In genomic region chr4:20698820-20699219, GRCh38 we compare ENCODE assay signal across 1 cellular context.
TF ChIP-seq lines count a peak whose summit lies in the region.

No MANE protein-coding gene starts in this region.

TF ChIP-seq in K562, 482 proteins besides CTCF, POLR2A, EP300 and RAD21 (continued from another document and continues in another):
- no peak for TF ChIP-seq ZNF318 (IDR thresholded peaks at IDR 0.05; ENCODE audit: borderline replicate concordance in 1 of 2, low read depth in 1 of 2)
- no peak for TF ChIP-seq NFE2 (IDR thresholded peaks at IDR 0.05; ENCODE audit: low read depth)
- TF ChIP-seq RBM34 (IDR thresholded peaks at IDR 0.05; ENCODE audit: borderline replicate concordance, insufficient read depth, low read length), result no peak
- TF ChIP-seq YY1 (IDR thresholded peaks at IDR 0.05; ENCODE audit: borderline replicate concordance in 1 of 3, control insufficient read depth in 1 of 3, extremely low read depth in 1 of 3, insufficient read depth in 3 of 3, insufficient read length in 1 of 3, insufficient replicate concordance in 2 of 3, low read depth in 1 of 3, low read length in 2 of 3), result no peak
- TF ChIP-seq RBM39 (optimal IDR thresholded peaks at IDR 0.05; ENCODE audit: low read depth, low read length), result no peak
- TF ChIP-seq E2F3 (CRISPR knock-in tag; IDR thresholded peaks at IDR 0.05), result no peak
- TF ChIP-seq ATF6 (CRISPR knock-in tag; IDR thresholded peaks at IDR 0.05), result no peak
- peak; percentile 66 for TF ChIP-seq CEBPB (tag; IDR thresholded peaks at IDR 0.05)
- TF ChIP-seq PREB (CRISPR knock-in tag; IDR thresholded peaks at IDR 0.05), result no peak
- TF ChIP-seq EWSR1 (IDR thresholded peaks at IDR 0.05; ENCODE audit: borderline replicate concordance, low read depth, partially characterized antibody), result no peak
- peak; percentile 57 for TF ChIP-seq DACH1 (IDR thresholded peaks at IDR 0.05; ENCODE audit: partially characterized antibody)
- TF ChIP-seq RCOR1 (IDR thresholded peaks at IDR 0.05; ENCODE audit: borderline replicate concordance in 1 of 2, low read depth in 2 of 2, low read length in 2 of 2), result peak in 1 of 2 experiments; percentile 66; a peak in 1 of 4 replicates
- no peak for TF ChIP-seq HINFP (tag; conservative IDR thresholded peaks at IDR 0.05; ENCODE audit: low read depth)
- TF ChIP-seq STAT5A (IDR thresholded peaks at IDR 0.05; ENCODE audit: borderline replicate concordance, low read length), result peak; percentile 89
- no peak for TF ChIP-seq ETV6 (IDR thresholded peaks at IDR 0.05; ENCODE audit: borderline replicate concordance in 1 of 2, low read depth in 2 of 2, low read length in 1 of 2)
- TF ChIP-seq ETV6 (CRISPR knock-in tag; IDR thresholded peaks at IDR 0.05; ENCODE audit: borderline replicate concordance), result no peak
- TF ChIP-seq ZBED1 (IDR thresholded peaks at IDR 0.05), result no peak
- TF ChIP-seq CBX1 (IDR thresholded peaks at IDR 0.05; ENCODE audit: low read depth), result no peak
- TF ChIP-seq FOXM1 (IDR thresholded peaks at IDR 0.05; ENCODE audit: low read depth), result peak; percentile 85
- no peak for TF ChIP-seq FOXM1 (CRISPR knock-in tag; IDR thresholded peaks at IDR 0.05; ENCODE audit: low read depth)
- TF ChIP-seq ZNF644 (tag; IDR thresholded peaks at IDR 0.05; ENCODE audit: low read depth), result peak; percentile 66; the same call in 1 of the 2 replicates
- TF ChIP-seq CBFA2T3 (IDR thresholded peaks at IDR 0.05), result peak; percentile 97
- peak; percentile 49; the same call in 1 of the 2 replicates for TF ChIP-seq ATF3 (IDR thresholded peaks at IDR 0.05)
- TF ChIP-seq ATF3 (CRISPR knock-in tag; conservative IDR thresholded peaks at IDR 0.05), result no peak
- peak; percentile 49; the same call in 1 of the 2 replicates for TF ChIP-seq MBD2 (IDR thresholded peaks at IDR 0.05; ENCODE audit: borderline replicate concordance, low read depth)
- TF ChIP-seq DPF2 (IDR thresholded peaks at IDR 0.05), result peak; percentile 91
- no peak for TF ChIP-seq GABPA (tag; conservative IDR thresholded peaks at IDR 0.05; ENCODE audit: low read depth)
- TF ChIP-seq RERE (CRISPR knock-in tag; IDR thresholded peaks at IDR 0.05; ENCODE audit: borderline replicate concordance), result no peak
- TF ChIP-seq MAFF (IDR thresholded peaks at IDR 0.05; ENCODE audit: low read length), result no peak
- peak; percentile 88 for TF ChIP-seq KLF16 (IDR thresholded peaks at IDR 0.05)
- peak in 1 of 2 experiments; percentile 49; a peak in 1 of 4 replicates for TF ChIP-seq TEAD1 (CRISPR knock-in tag; IDR thresholded peaks at IDR 0.05)
- no peak for TF ChIP-seq BDP1 (IDR thresholded peaks at IDR 0.05; ENCODE audit: insufficient read depth, insufficient read length)
- peak; percentile 83 to 86 for TF ChIP-seq KDM1A (IDR thresholded peaks at IDR 0.05)
- no peak for TF ChIP-seq ZNF395 (CRISPR knock-in tag; IDR thresholded peaks at IDR 0.05)
- no peak for TF ChIP-seq KLF6 (CRISPR knock-in tag; IDR thresholded peaks at IDR 0.05; ENCODE audit: borderline replicate concordance)
- no peak for TF ChIP-seq ZNF133 (CRISPR knock-in tag; IDR thresholded peaks at IDR 0.05)
- no peak for TF ChIP-seq ZNF3 (CRISPR knock-in tag; IDR thresholded peaks at IDR 0.05)
- TF ChIP-seq GTF2F1 (IDR thresholded peaks at IDR 0.05; ENCODE audit: low read depth, low read length), result no peak
- no peak for TF ChIP-seq ZNF280A (IDR thresholded peaks at IDR 0.05; ENCODE audit: low read depth, partially characterized antibody)
